13 cellular contexts compared by ENCODE assay signal in the genomic region with DNA sequence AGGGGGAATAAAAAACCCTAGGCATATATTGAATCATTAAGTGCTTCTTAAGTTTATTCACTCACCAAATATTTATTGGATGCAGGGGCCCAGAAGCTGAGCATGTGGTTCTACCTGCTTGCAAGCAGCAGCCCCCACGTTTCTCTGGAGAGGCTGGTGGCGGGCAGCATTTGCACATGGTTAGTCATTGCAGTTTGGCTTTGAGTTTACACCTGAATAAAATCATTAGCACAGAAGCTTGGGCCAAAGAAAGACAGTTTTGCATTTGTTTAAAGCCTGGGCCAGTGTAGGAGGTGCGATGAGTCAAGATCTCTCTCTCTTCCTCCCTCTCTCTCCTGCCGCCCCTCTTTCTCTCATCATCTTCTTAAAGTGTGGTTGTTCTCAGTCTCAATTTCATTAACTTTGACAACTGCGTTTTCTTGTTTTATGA.
A peak's percentile ranks its signal among the peaks of the same experiment; 100 is the strongest.
DNase-seq lines count a peak whose midpoint lies in the region; ATAC-seq and TF ChIP-seq lines count a peak whose summit lies in the region.
"Had no signal": no experiment of that assay in that cellular context is flagged by ENCODE, and none has a peak within 500 bp of the region (broad histone marks: within the 10 kb centered on the region; RNA-seq: fewer than 3 reads in every experiment).

No MANE protein-coding gene starts in this region.

- POLR2A ChIA-PET in MCF 10A (lab: Yijun Ruan, JAX), result no interaction called here
- POLR2A ChIA-PET in T-cell (lab: Charles Lee), result no interaction called here

- CTCF ChIA-PET in MCF 10A (lab: Yijun Ruan, JAX) (interaction anchor here (0.6 kb wide), 1 partner anchor 159 kb away, joined by 4 read pairs; no protein-coding TSS in a partner anchor), T-cell (lab: Charles Lee) (no interaction called here)

- peaks cover 10% of the 10 kb centered on the region for H3K9me3 Mint-ChIP-seq in MCF 10A (ENCODE audit: unreplicated experiment)
- peaks cover 0 to 5% (median 0%) of the 10 kb centered on the region in 3 donors for H3K9me3 Mint-ChIP-seq in T-cell

- TF ChIP-seq POLR2A in breast epithelium (IDR thresholded peaks at IDR 0.05), result no peak
- no peak for TF ChIP-seq POLR2A in vagina (IDR thresholded peaks at IDR 0.05)

- H3K36me3 ChIP-seq in breast epithelium (no peaks in the 10 kb centered on the region), vagina (no peaks in the 10 kb centered on the region)
- H3K36me3 ChIP-seq: colonic mucosa had no signal

- H3K4me3 Mint-ChIP-seq in MCF 10A (ENCODE audit: unreplicated experiment) (no peak overlapping the region), T-cell (no peak overlapping the region)
- H3K4me3 Mint-ChIP-seq: stimulated activated naive CD8-positive, alpha-beta T cell treated with anti-CD3 and anti-CD28 coated beads, Interleukin-15, Interleukin-2, amounts not matched to agents 100 ng/mL and 50 ng/mL, for 24 hours had no signal

- H3K36me3 Mint-ChIP-seq in MCF 10A (ENCODE audit: insufficient read depth, unreplicated experiment) (peaks cover 20% of the 10 kb centered on the region), T-cell (peaks cover 26% of the 10 kb centered on the region)

- peak overlapping the region; percentile 65 to 70 for H3K27ac ChIP-seq in breast epithelium
- no peak overlapping the region for H3K27ac ChIP-seq in epithelial cell of prostate
- H3K27ac ChIP-seq in vagina, result peak overlapping the region; percentile 51
- H3K27ac ChIP-seq: colonic mucosa, HL-60 had no signal

- DNase-seq in breast epithelium (ENCODE audit: low spot score in 2 of 2), result peak in 1 of 2 donors; percentile 18
- no peak for DNase-seq in MCF 10A (ENCODE audit: unreplicated experiment)
- peak; percentile 65 for DNase-seq in epithelial cell of prostate (ENCODE audit: low read depth, low spot score)
- DNase-seq in occipital lobe (lab: John Stamatoyannopoulos, UW), result peak; percentile 55
- no peak for DNase-seq in vagina (ENCODE audit: extremely low spot score in 2 of 2)
- DNase-seq in NCI-H510A treated with DMSO at 0.1 percent for 48 hours (lab: John Stamatoyannopoulos, UW), result no peak
- no peak for DNase-seq in T-cell
- DNase-seq in NCI-H2107 treated with DMSO at 0.1 percent for 48 hours (lab: John Stamatoyannopoulos, UW; ENCODE audit: unreplicated experiment), result no peak
- DNase-seq: colonic mucosa, NCI-H1092 treated with DMSO at 0.1 percent for 48 hours had no signal

- H3K4me1 Mint-ChIP-seq in MCF 10A (ENCODE audit: insufficient read depth, unreplicated experiment) (peaks cover 12% of the 10 kb centered on the region), T-cell (no peaks in the 10 kb centered on the region)

- ATAC-seq in T-cell (replicated peaks in 1 of 4), result no peak

- H3K27ac Mint-ChIP-seq in MCF 10A (ENCODE audit: low read depth, unreplicated experiment) (no peak overlapping the region), T-cell (no peak overlapping the region)
- H3K27ac Mint-ChIP-seq: stimulated activated naive CD8-positive, alpha-beta T cell treated with anti-CD3 and anti-CD28 coated beads, Interleukin-15, Interleukin-2, amounts not matched to agents 100 ng/mL and 50 ng/mL, for 24 hours had no signal

- peaks cover 0 to 6% of the 10 kb centered on the region in 2 donors for H3K9me3 ChIP-seq in breast epithelium
- no peaks in the 10 kb centered on the region for H3K9me3 ChIP-seq in vagina
- H3K9me3 ChIP-seq: colonic mucosa had no signal

- H3K4me3 ChIP-seq in breast epithelium (no peak overlapping the region), vagina (no peak overlapping the region)
- H3K4me3 ChIP-seq: colonic mucosa, skin epidermis had no signal

- H3K4me1 ChIP-seq in breast epithelium, result peaks cover 6% of the 10 kb centered on the region in 2 donors
- H3K4me1 ChIP-seq in vagina, result peaks cover 24% of the 10 kb centered on the region
- H3K4me1 ChIP-seq: colonic mucosa had no signal

- no peaks in the 10 kb centered on the region for H3K27me3 Mint-ChIP-seq in MCF 10A (ENCODE audit: insufficient read depth, unreplicated experiment)
- peaks cover 0 to 8% of the 10 kb centered on the region in 2 donors for H3K27me3 Mint-ChIP-seq in T-cell

- H3K27me3 ChIP-seq in breast epithelium, result no peaks in the 10 kb centered on the region
- no peaks in the 10 kb centered on the region for H3K27me3 ChIP-seq in vagina
- H3K27me3 ChIP-seq: colonic mucosa had no signal

- no TSS peak for BruUV-seq in MCF 10A (replicated peaks; lab: Mats Ljungman, UMichigan)

- no peak for TF ChIP-seq CTCF in breast epithelium (IDR thresholded peaks at IDR 0.05)
- TF ChIP-seq CTCF in MCF 10A (IDR thresholded peaks at IDR 0.05; ENCODE audit: unreplicated experiment), result no peak
- TF ChIP-seq CTCF in vagina (IDR thresholded peaks at IDR 0.05), result no peak

- intact Hi-C loops in breast epithelium (cut with DNase I; ENCODE audit: low total_unique reads) (no loop called here), MCF 10A (cut with micrococcal nuclease) (no loop called here), vagina (cut with DNase I) (no loop called here)

Comparison
In these comparisons a context has a peak if more than half of its experiments do, and no peak if none do; other contexts are left out.
1. DNase-seq: peak in epithelial cell of prostate (single experiment) and occipital lobe (single experiment); none in MCF 10A (single experiment), vagina (0 of 2), NCI-H510A treated with DMSO at 0.1 percent for 48 hours (single experiment), T-cell (0 of 34) and NCI-H2107 treated with DMSO at 0.1 percent for 48 hours (single experiment).